28 cellular contexts compared by ENCODE assay signal in genomic region chr9:107211331-107211730, GRCh38.
"Had no signal": no experiment of that assay in that cellular context is flagged by ENCODE, and none has a peak within 500 bp of the region (broad histone marks: within the 10 kb centered on the region; RNA-seq: fewer than 3 reads in every experiment).

No MANE protein-coding gene starts in this region.

- DNase-seq: colonic mucosa; effector memory CD4-positive, alpha-beta T cell; esophagus squamous epithelium; foreskin melanocyte; glutamatergic neuron; heart right ventricle; hippocampal formation; immature natural killer cell; kidney glomerular epithelial cell; left colon; left ventricle myocardium superior; lower lobe of right lung; mucosa of descending colon; naive B cell; right cardiac atrium; sigmoid colon; stimulated activated CD4-positive, alpha-beta T cell treated with anti-CD3 and anti-CD28 coated beads, Interleukin-2, amount 100 ng/mL, for 24 hours; stimulated activated CD4-positive, alpha-beta T cell treated with anti-CD3 and anti-CD28 coated beads, Interleukin-4, amount 100 ng/mL, for 24 hours; stimulated activated naive CD4-positive, alpha-beta T cell treated with Interleukin-2 at 50 U/mL for 16 hours; stomach; thyroid gland had no signal

- H2AFZ ChIP-seq: neural progenitor cell had no signal

- H3K27me3 ChIP-seq: colonic mucosa, esophagus squamous epithelium, heart right ventricle, neural progenitor cell, sigmoid colon, stomach, thyroid gland had no signal

- H3K36me3 Mint-ChIP-seq: immature natural killer cell; mesothelial cell of epicardium; naive B cell; natural killer cell treated with Interleukin-12 subunit alpha and Interleukin-12 subunit beta and Interleukin-15 and Interleukin-18, amount 100 ng/mL, for 72 hours; neural progenitor cell; stimulated activated effector memory CD8-positive, alpha-beta T cell treated with anti-CD3 and anti-CD28 coated beads, Interleukin-12 subunit alpha, Interleukin-12 subunit beta, amount 100 ng/mL, for 72 hours; type B pancreatic cell had no signal

- H3K4me1 Mint-ChIP-seq: naive B cell had no signal

- H3K4me3 ChIP-seq: colonic mucosa, esophagus squamous epithelium, heart right ventricle, lower lobe of right lung, mucosa of descending colon, neural progenitor cell, prostate gland, sigmoid colon, stomach, thyroid gland had no signal

- H3K4me2 ChIP-seq: neural progenitor cell had no signal

- H3K27me3 Mint-ChIP-seq: natural killer cell treated with Interleukin-12 subunit alpha and Interleukin-12 subunit beta and Interleukin-15 and Interleukin-18, amount 100 ng/mL, for 72 hours; type B pancreatic cell had no signal

- H3K9ac ChIP-seq: neural progenitor cell had no signal

- H3K27ac Mint-ChIP-seq: dendritic cell treated with granulocyte-macrophage colony-stimulating factor and Interleukin-4, amounts not matched to agents 40 ng/mL and 50 ng/mL, for 4 days; mesothelial cell of epicardium; naive B cell; natural killer cell treated with Interleukin-12 subunit alpha and Interleukin-12 subunit beta and Interleukin-15 and Interleukin-18, amount 100 ng/mL, for 72 hours; neural progenitor cell; stimulated activated effector memory CD8-positive, alpha-beta T cell treated with anti-CD3 and anti-CD28 coated beads, Interleukin-12 subunit alpha, Interleukin-12 subunit beta, amount 100 ng/mL, for 72 hours; type B pancreatic cell had no signal

- ATAC-seq: heart right ventricle; left colon; left ventricle myocardium superior; lower lobe of right lung; mucosa of descending colon; natural killer cell treated with Interleukin-12 subunit alpha and Interleukin-12 subunit beta and Interleukin-15 and Interleukin-18, amount 100 ng/mL, for 72 hours; right cardiac atrium; stimulated activated effector memory CD8-positive, alpha-beta T cell treated with anti-CD3 and anti-CD28 coated beads, Interleukin-12 subunit alpha, Interleukin-12 subunit beta, amount 100 ng/mL, for 72 hours had no signal

- H3K36me3 ChIP-seq: colonic mucosa, esophagus squamous epithelium, heart right ventricle, lower lobe of right lung, neural progenitor cell, prostate gland, sigmoid colon, stomach, thyroid gland had no signal

- H3K27ac ChIP-seq: colonic mucosa, esophagus squamous epithelium, heart right ventricle, lower lobe of right lung, neural progenitor cell, prostate gland, sigmoid colon, stomach, thyroid gland had no signal

- H3K4me3 Mint-ChIP-seq: dendritic cell treated with granulocyte-macrophage colony-stimulating factor and Interleukin-4, amounts not matched to agents 40 ng/mL and 50 ng/mL, for 4 days; immature natural killer cell; mesothelial cell of epicardium; naive B cell; natural killer cell treated with Interleukin-12 subunit alpha and Interleukin-12 subunit beta and Interleukin-15 and Interleukin-18, amount 100 ng/mL, for 72 hours; neural progenitor cell; stimulated activated effector memory CD8-positive, alpha-beta T cell treated with anti-CD3 and anti-CD28 coated beads, Interleukin-12 subunit alpha, Interleukin-12 subunit beta, amount 100 ng/mL, for 72 hours; type B pancreatic cell had no signal

- H3K4me1 ChIP-seq: colonic mucosa, neural progenitor cell, prostate gland, stomach had no signal

- H3K9me3 Mint-ChIP-seq: dendritic cell treated with granulocyte-macrophage colony-stimulating factor and Interleukin-4, amounts not matched to agents 40 ng/mL and 50 ng/mL, for 4 days; immature natural killer cell; mesothelial cell of epicardium; natural killer cell treated with Interleukin-12 subunit alpha and Interleukin-12 subunit beta and Interleukin-15 and Interleukin-18, amount 100 ng/mL, for 72 hours; neural progenitor cell; stimulated activated effector memory CD8-positive, alpha-beta T cell treated with anti-CD3 and anti-CD28 coated beads, Interleukin-12 subunit alpha, Interleukin-12 subunit beta, amount 100 ng/mL, for 72 hours; type B pancreatic cell had no signal

- H3K9me3 ChIP-seq: colonic mucosa, esophagus squamous epithelium, heart right ventricle, lower lobe of right lung, mucosa of descending colon, prostate gland, sigmoid colon, stomach, thyroid gland had no signal
